15 cellular contexts compared by ENCODE assay signal in the genomic region with DNA sequence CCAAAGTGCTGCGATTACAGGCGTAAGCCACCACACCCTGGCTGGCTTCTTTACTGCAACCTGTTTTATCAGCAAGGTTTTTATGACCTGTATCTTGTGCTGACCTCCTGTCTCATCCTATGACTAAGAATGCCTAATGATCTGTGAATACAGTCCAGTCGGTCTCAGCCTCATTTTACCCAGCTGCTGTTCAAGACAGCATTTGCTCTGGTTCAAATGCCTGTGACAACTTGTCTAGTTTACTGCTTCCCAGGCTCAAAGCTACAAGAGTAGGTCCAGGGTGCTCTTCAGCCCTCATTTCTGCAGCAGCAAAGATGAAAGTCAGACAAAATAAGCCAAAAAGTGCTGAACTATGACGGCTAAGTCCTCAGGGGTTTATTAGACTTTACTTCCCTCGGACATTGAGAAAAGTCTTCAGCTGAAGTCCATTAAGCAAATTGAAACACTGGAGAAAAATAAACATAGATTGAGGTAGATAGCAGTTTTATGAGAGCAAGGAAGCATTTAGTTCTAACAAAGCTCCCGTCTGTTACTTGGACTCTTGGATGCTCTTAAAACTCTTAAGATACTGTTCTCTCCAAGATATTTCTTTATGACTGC. TPM values are rescaled to one million over a fixed set of nuclear protein-coding genes. Genes with fewer than 3 reads are reported as not detected.
"Had no signal": no experiment of that assay in that cellular context is flagged by ENCODE, and none has a peak within 500 bp of the region (broad histone marks: within the 10 kb centered on the region; RNA-seq: fewer than 3 reads in every experiment).

No MANE protein-coding gene starts in this region.

- H3K27ac ChIP-seq: body of pancreas, coronary artery, upper lobe of left lung had no signal

- DNase-seq: activated CD4-positive, alpha-beta T cell treated with anti-CD3 and anti-CD28 coated beads, Interleukin-2, amount 50 U/mL, for 1 hour; activated naive CD4-positive, alpha-beta T cell treated with anti-CD3 and anti-CD28 coated beads, Interleukin-2, amount 50 U/mL, for 16 hours; body of pancreas; central memory CD4-positive, alpha-beta T cell; effector memory CD4-positive, alpha-beta T cell; left colon; stimulated activated CD4-positive, alpha-beta T cell treated with anti-CD3 and anti-CD28 coated beads, Interleukin-2, amount 100 ng/mL, for 48 hours; stimulated activated naive CD4-positive, alpha-beta T cell treated with Interleukin-2 at 50 U/mL for 16 hours; upper lobe of left lung had no signal

- ATAC-seq: body of pancreas, left colon had no signal

- H3K4me3 ChIP-seq: body of pancreas, coronary artery, upper lobe of left lung had no signal

- H3K4me1 ChIP-seq: body of pancreas, upper lobe of left lung had no signal

- H3K9me3 ChIP-seq: body of pancreas, upper lobe of left lung had no signal

- H3K36me3 ChIP-seq: upper lobe of left lung had no signal

- H3K27me3 ChIP-seq: body of pancreas, upper lobe of left lung had no signal

RNA-seq across cellular contexts. Expression of a gene that starts 12.5 kb away (rescaled TPM):
- total RNA-seq: body of pancreas; epithelial cell of proximal tubule; glomerular endothelial cell; left colon; osteoblast; T-helper 1 cell treated with Interleukin-12 subunit alpha and Interleukin-12 subunit beta and Interleukin-4 antibody, amounts not matched to agents 30 ng/mL and 1 ng/mL, for 36 hours; upper lobe of left lung had no signal
- polyA plus RNA-seq: neural cell had no signal
